Comparison of ENCODE assay signal across 17 cellular contexts in the genomic region with DNA sequence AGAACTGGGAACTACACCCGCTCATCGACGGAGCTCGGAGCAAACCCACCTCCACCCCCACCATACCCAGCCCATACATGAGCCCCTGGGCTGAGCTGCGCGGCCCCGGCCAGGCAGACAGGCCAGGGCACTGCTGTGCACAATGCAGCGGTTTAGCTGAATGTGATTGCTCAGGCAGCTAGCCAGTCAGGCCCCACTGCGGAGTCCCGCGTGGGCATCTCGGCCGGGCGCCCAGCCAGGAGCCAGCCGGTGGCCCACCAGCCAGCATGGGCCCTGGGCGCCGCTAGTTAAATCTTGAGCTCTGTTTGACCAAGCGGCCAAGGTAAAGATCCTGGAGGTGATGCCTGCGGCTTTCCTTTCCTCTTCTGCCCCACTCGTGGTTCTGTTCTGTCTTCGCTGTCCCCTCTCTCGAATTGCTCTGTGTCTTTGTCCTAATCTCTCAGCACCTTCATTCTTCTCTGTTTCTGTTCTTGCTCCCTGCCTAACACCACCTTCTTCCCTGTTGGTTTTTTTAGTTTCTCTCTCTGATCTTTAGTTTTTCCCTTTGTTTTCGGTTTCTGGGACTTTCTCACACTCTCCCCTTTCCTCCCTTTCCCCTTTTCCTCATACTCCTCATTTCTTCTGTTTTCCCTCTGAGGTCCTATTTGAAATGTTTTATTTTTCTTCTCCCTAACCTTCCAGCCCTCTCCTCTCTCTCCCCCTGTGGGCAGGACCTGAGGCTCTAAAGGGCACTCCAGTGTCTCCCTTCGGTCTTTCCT. TPM values are rescaled to one million over a fixed set of nuclear protein-coding genes. Genes with fewer than 3 reads are reported as not detected.
A peak's percentile ranks its signal among the peaks of the same experiment; 100 is the strongest.
DNase-seq lines count a peak whose midpoint lies in the region; ATAC-seq, FAIRE-seq and TF ChIP-seq lines count a peak whose summit lies in the region.
"Had no signal": no experiment of that assay in that cellular context is flagged by ENCODE, and none has a peak within 500 bp of the region (broad histone marks: within the 10 kb centered on the region; RNA-seq: fewer than 3 reads in every experiment).

No MANE protein-coding gene starts in this region.

- no peak for TF ChIP-seq CTCF in CD4-positive, alpha-beta T cell (IDR thresholded peaks at IDR 0.05)
- no peak for TF ChIP-seq CTCF in coronary artery (IDR thresholded peaks at IDR 0.05)

- no peak for FAIRE-seq in GM12892 (lab: Jason Lieb, UNC)
- FAIRE-seq: GM19239, keratinocyte, RCC 7860 had no signal

- no peaks in the 10 kb centered on the region for H3K27me3 ChIP-seq in CD4-positive, alpha-beta T cell (ENCODE audit: control insufficient read depth, insufficient read depth, low read length)
- H3K27me3 ChIP-seq in layer of hippocampus (ENCODE audit: control insufficient read depth, insufficient read depth, low read length) = no peaks in the 10 kb centered on the region
- H3K27me3 ChIP-seq: neural progenitor cell, stomach had no signal

- peaks cover 65% of the 10 kb centered on the region for H3K4me1 Mint-ChIP-seq in activated CD4-positive, alpha-beta T cell treated with anti-CD3 and anti-CD28 coated beads, Interleukin-2, amount 10 ng/mL, durations not matched to agents 7 days and 5 days
- H3K4me1 Mint-ChIP-seq in CD4-positive, alpha-beta T cell (ENCODE audit: low read depth) = peaks cover 63% of the 10 kb centered on the region
- H3K4me1 Mint-ChIP-seq in activated T-helper 17 cell treated with anti-CD3 and anti-CD28 coated beads, Interleukin-2, amount 50 U/mL, for 72 hours = peaks cover 49% of the 10 kb centered on the region

- no peak overlapping the region for H3K27ac ChIP-seq in CD4-positive, alpha-beta T cell (ENCODE audit: low read depth, low read length)
- H3K27ac ChIP-seq in layer of hippocampus (ENCODE audit: low read depth, low read length) = peak overlapping the region; percentile 7
- H3K27ac ChIP-seq in coronary artery = no peak overlapping the region
- H3K27ac ChIP-seq: neural progenitor cell had no signal

- no peak overlapping the region for H3K4me3 Mint-ChIP-seq in activated CD4-positive, alpha-beta T cell treated with anti-CD3 and anti-CD28 coated beads, Interleukin-2, amount 10 ng/mL, durations not matched to agents 7 days and 5 days
- H3K4me3 Mint-ChIP-seq in CD4-positive, alpha-beta T cell = no peak overlapping the region
- H3K4me3 Mint-ChIP-seq in activated T-helper 17 cell treated with anti-CD3 and anti-CD28 coated beads, Interleukin-2, amount 50 U/mL, for 72 hours = no peak overlapping the region

- intact Hi-C loops in CD4-positive, alpha-beta T cell (cut with DNase I, micrococcal nuclease) = no loop called here

- CTCF ChIA-PET in activated CD4-positive, alpha-beta T cell treated with anti-CD3 and anti-CD28 coated beads, Interleukin-2, amount 10 ng/mL, durations not matched to agents 7 days and 5 days (lab: Charles Lee) = interaction anchor here (1.0 to 1.4 kb wide), 2 partner anchors 8 to 31 kb away, joined by 3 read pairs; partner anchors contain the start of gene SRRT
- CTCF ChIA-PET in CD4-positive, alpha-beta T cell (lab: Charles Lee) = no interaction called here

- H3K9me3 Mint-ChIP-seq in activated CD4-positive, alpha-beta T cell treated with anti-CD3 and anti-CD28 coated beads, Interleukin-2, amount 10 ng/mL, durations not matched to agents 7 days and 5 days = no peaks in the 10 kb centered on the region
- no peaks in the 10 kb centered on the region for H3K9me3 Mint-ChIP-seq in CD4-positive, alpha-beta T cell
- H3K9me3 Mint-ChIP-seq in activated T-helper 17 cell treated with anti-CD3 and anti-CD28 coated beads, Interleukin-2, amount 50 U/mL, for 72 hours = no peaks in the 10 kb centered on the region
- H3K9me3 Mint-ChIP-seq: neural progenitor cell had no signal

- H3K9me3 ChIP-seq in CD4-positive, alpha-beta T cell (ENCODE audit: control insufficient read depth, low read length) = no peaks in the 10 kb centered on the region
- H3K9me3 ChIP-seq: stomach had no signal

- POLR2A ChIA-PET in activated CD4-positive, alpha-beta T cell treated with anti-CD3 and anti-CD28 coated beads, Interleukin-2, amount 10 ng/mL, durations not matched to agents 7 days and 5 days (lab: Charles Lee) = interaction anchor here (0.7 kb wide), 1 partner anchor 198 kb away, joined by 3 read pairs; no protein-coding TSS in a partner anchor
- POLR2A ChIA-PET in CD4-positive, alpha-beta T cell (lab: Charles Lee) = no interaction called here

- no peak for ATAC-seq in CD4-positive, alpha-beta T cell (ENCODE audit: poor library complexity)
- ATAC-seq in activated T-helper 17 cell treated with anti-CD3 and anti-CD28 coated beads, Interleukin-2, amount 50 U/mL, for 72 hours (replicated peaks) = no peak
- no peak for ATAC-seq in HG03108 (IDR thresholded peaks at IDR 0.05; ENCODE audit: unreplicated experiment)

- H3K4me3 ChIP-seq in coronary artery = no peak overlapping the region
- H3K4me3 ChIP-seq: neural progenitor cell, stomach had no signal

- no peak for DNase-seq in activated CD4-positive, alpha-beta T cell treated with anti-CD3 and anti-CD28 coated beads, Interleukin-2, amount 10 ng/mL, durations not matched to agents 7 days and 5 days
- DNase-seq in activated CD4-positive, alpha-beta T cell treated with anti-CD3 and anti-CD28 coated beads for 48 hours = no peak
- no peak for DNase-seq in CD4-positive, alpha-beta T cell
- DNase-seq in coronary artery (ENCODE audit: low spot score) (no peak), GM12892 (ENCODE audit: insufficient read length) (no peak)
- DNase-seq: ACHN; central memory CD4-positive, alpha-beta T cell; EL; stimulated activated CD4-positive, alpha-beta T cell treated with anti-CD3 and anti-CD28 coated beads, Interleukin-15, amount 100 ng/mL, for 24 hours; stomach had no signal

- peak overlapping the region; percentile 51 for H3K27ac Mint-ChIP-seq in activated CD4-positive, alpha-beta T cell treated with anti-CD3 and anti-CD28 coated beads, Interleukin-2, amount 10 ng/mL, durations not matched to agents 7 days and 5 days
- H3K27ac Mint-ChIP-seq in CD4-positive, alpha-beta T cell = peak overlapping the region; percentile 75
- H3K27ac Mint-ChIP-seq in activated T-helper 17 cell treated with anti-CD3 and anti-CD28 coated beads, Interleukin-2, amount 50 U/mL, for 72 hours = peak overlapping the region; percentile 31
- H3K27ac Mint-ChIP-seq: neural progenitor cell had no signal

- peaks cover 78% of the 10 kb centered on the region for H3K36me3 Mint-ChIP-seq in activated CD4-positive, alpha-beta T cell treated with anti-CD3 and anti-CD28 coated beads, Interleukin-2, amount 10 ng/mL, durations not matched to agents 7 days and 5 days (ENCODE audit: low read depth)
- H3K36me3 Mint-ChIP-seq in CD4-positive, alpha-beta T cell (ENCODE audit: low read depth) = peaks cover 99% of the 10 kb centered on the region
- H3K36me3 Mint-ChIP-seq in activated T-helper 17 cell treated with anti-CD3 and anti-CD28 coated beads, Interleukin-2, amount 50 U/mL, for 72 hours (ENCODE audit: low read depth) = peaks cover 100% of the 10 kb centered on the region

- TF ChIP-seq POLR2A in GM12892 (IDR thresholded peaks at IDR 0.05; ENCODE audit: low read depth, low read length) = no peak

- H3K27me3 Mint-ChIP-seq in activated CD4-positive, alpha-beta T cell treated with anti-CD3 and anti-CD28 coated beads, Interleukin-2, amount 10 ng/mL, durations not matched to agents 7 days and 5 days = no peaks in the 10 kb centered on the region
- H3K27me3 Mint-ChIP-seq in CD4-positive, alpha-beta T cell = no peaks in the 10 kb centered on the region
- H3K27me3 Mint-ChIP-seq in activated T-helper 17 cell treated with anti-CD3 and anti-CD28 coated beads, Interleukin-2, amount 50 U/mL, for 72 hours = no peaks in the 10 kb centered on the region

RNA-seq across cellular contexts. Expression of gene UFSP1, which starts 6.6 kb away (rescaled TPM):
- total RNA-seq in activated CD4-positive, alpha-beta T cell treated with anti-CD3 and anti-CD28 coated beads, Interleukin-2, amount 10 ng/mL, durations not matched to agents 7 days and 5 days = 1 to 10 TPM; 2.3 to 3.1 TPM
- 1 to 10 TPM; 1.1 to 1.5 TPM for total RNA-seq in CD4-positive, alpha-beta T cell
- 1 to 10 TPM in 1 of 2 donors, under 1 TPM in 1; 0.79 to 3.2 TPM for total RNA-seq in activated T-helper 17 cell treated with anti-CD3 and anti-CD28 coated beads, Interleukin-2, amount 50 U/mL, for 72 hours
- polyA plus RNA-seq in GM12892 (2012; ENCODE audit: missing spikeins) = 0.74 TPM

RNA-seq across cellular contexts. Expression of gene SRRT, which starts 8.0 kb away (rescaled TPM):
- total RNA-seq in activated CD4-positive, alpha-beta T cell treated with anti-CD3 and anti-CD28 coated beads, Interleukin-2, amount 10 ng/mL, durations not matched to agents 7 days and 5 days = 100 to 1,000 TPM; 262 to 280 TPM
- 100 to 1,000 TPM; 355 to 382 TPM for total RNA-seq in CD4-positive, alpha-beta T cell
- 100 to 1,000 TPM; 208 to 255 TPM for total RNA-seq in activated T-helper 17 cell treated with anti-CD3 and anti-CD28 coated beads, Interleukin-2, amount 50 U/mL, for 72 hours
- polyA plus RNA-seq in GM12892 (2012; ENCODE audit: missing spikeins) = 88.0 TPM

RNA-seq across cellular contexts. Expression of gene ACHE, which starts 12.7 kb away (rescaled TPM):
- not detected for total RNA-seq in activated CD4-positive, alpha-beta T cell treated with anti-CD3 and anti-CD28 coated beads, Interleukin-2, amount 10 ng/mL, durations not matched to agents 7 days and 5 days
- under 1 TPM; 0.14 to 0.22 TPM for total RNA-seq in CD4-positive, alpha-beta T cell
- total RNA-seq in activated T-helper 17 cell treated with anti-CD3 and anti-CD28 coated beads, Interleukin-2, amount 50 U/mL, for 72 hours = not detected
- polyA plus RNA-seq in GM12892 (2012; ENCODE audit: missing spikeins) = 0.95 TPM

RNA-seq across cellular contexts. Expression of gene TRIP6, which starts 15.8 kb away (rescaled TPM):
- total RNA-seq in activated CD4-positive, alpha-beta T cell treated with anti-CD3 and anti-CD28 coated beads, Interleukin-2, amount 10 ng/mL, durations not matched to agents 7 days and 5 days = 10 to 100 TPM; 24.8 to 34.2 TPM
- 1 to 10 TPM; 4.3 to 6.1 TPM for total RNA-seq in CD4-positive, alpha-beta T cell
- 10 to 100 TPM; 36.5 to 43.5 TPM for total RNA-seq in activated T-helper 17 cell treated with anti-CD3 and anti-CD28 coated beads, Interleukin-2, amount 50 U/mL, for 72 hours
- polyA plus RNA-seq in GM12892 (2012; ENCODE audit: missing spikeins) = 20.9 TPM

RNA-seq across cellular contexts. Expression of gene SLC12A9, which starts 30.4 kb away (rescaled TPM):
- total RNA-seq in activated CD4-positive, alpha-beta T cell treated with anti-CD3 and anti-CD28 coated beads, Interleukin-2, amount 10 ng/mL, durations not matched to agents 7 days and 5 days = 10 to 100 TPM; 44.1 to 49.1 TPM
- 10 to 100 TPM; 26.3 to 28.2 TPM for total RNA-seq in CD4-positive, alpha-beta T cell
- total RNA-seq in activated T-helper 17 cell treated with anti-CD3 and anti-CD28 coated beads, Interleukin-2, amount 50 U/mL, for 72 hours = 10 to 100 TPM; 15.7 to 30.1 TPM
- 8.4 TPM for polyA plus RNA-seq in GM12892 (2012; ENCODE audit: missing spikeins)
